ENCODE assay signal across 8 cellular contexts in genomic region chr6:27250955-27251671, GRCh38. TPM values are rescaled to one million over a fixed set of nuclear protein-coding genes. Genes with fewer than 3 reads are reported as not detected.
A peak's percentile ranks its signal among the peaks of the same experiment; 100 is the strongest.
DNase-seq lines count a peak whose midpoint lies in the region; ATAC-seq, FAIRE-seq and TF ChIP-seq lines count a peak whose summit lies in the region.

No MANE protein-coding gene starts in this region.

- peak in 2 of 4 donors; percentile 9 to 20 for TF ChIP-seq POLR2A in upper lobe of left lung (IDR thresholded peaks at IDR 0.05)

- H3K27ac ChIP-seq in pancreas (peak overlapping the region; percentile 79 to 96 (median 94)), upper lobe of left lung (peak overlapping the region; percentile 77 to 88 (median 84))

- ATAC-seq in HG03354 (IDR thresholded peaks at IDR 0.05; ENCODE audit: poor library complexity, severe bottlenecking, unreplicated experiment) (peak; percentile 60), pancreas (peak; percentile 91 to 97 (median 93)), upper lobe of left lung (ENCODE audit: low FRiP score in 2 of 2) (peak; percentile 85 to 96)

- DNase-seq in Ammon's horn (ENCODE audit: low spot score) (peak; percentile 53), GM19238 (ENCODE audit: insufficient read length, low spot score) (peak; percentile 33), NCI-H69 (lab: John Stamatoyannopoulos, UW) (peak; percentile 89), activated T-cell treated with anti-CD3 and anti-CD28 coated beads for 4 hours (peak; percentile 39), fibroblast of mammary gland (ENCODE audit: low read depth) (no peak), pancreas (peak; percentile 90 to 98 (median 97)), upper lobe of left lung (peak; percentile 88 to 92)

- H3K9me3 ChIP-seq in pancreas (no peaks in the 10 kb centered on the region), upper lobe of left lung (no peaks in the 10 kb centered on the region)

- H3K4me3 ChIP-seq in fibroblast of mammary gland (ENCODE audit: control insufficient read depth, low read depth, low read length) = peak overlapping the region; percentile 62
- H3K4me3 ChIP-seq in pancreas = peak overlapping the region; percentile 50 to 63 (median 59)
- peak overlapping the region; percentile 27 to 61 (median 58) for H3K4me3 ChIP-seq in upper lobe of left lung

- H3K4me1 ChIP-seq in pancreas (peaks cover 0 to 9% (median 0%) of the 10 kb centered on the region in 3 donors), upper lobe of left lung (peaks cover 8 to 19% (median 16%) of the 10 kb centered on the region in 4 donors)

- no peaks in the 10 kb centered on the region for H3K36me3 ChIP-seq in pancreas
- H3K36me3 ChIP-seq in upper lobe of left lung = no peaks in the 10 kb centered on the region

- no peak for FAIRE-seq in pancreas (lab: Jason Lieb, UNC)

- no peak for TF ChIP-seq CTCF in fibroblast of mammary gland (conservative IDR thresholded peaks at IDR 0.05; ENCODE audit: control insufficient read depth, insufficient read depth, low read depth, low read length)
- no peak for TF ChIP-seq CTCF in pancreas (IDR thresholded peaks at IDR 0.05)
- no peak for TF ChIP-seq CTCF in upper lobe of left lung (IDR thresholded peaks at IDR 0.05)

- intact Hi-C loops in pancreas (cut with DNase I) = no loop called here

- TF ChIP-seq EP300 in upper lobe of left lung (IDR thresholded peaks at IDR 0.05) = no peak

- 0 to 1% methylated on average over 41 to 48 of the region's 48 CpGs for WGBS in pancreas, 2 donors
- WGBS in upper lobe of left lung, 2 donors = 2 to 3% methylated on average over 28 to 47 of the region's 48 CpGs

- H3K27me3 ChIP-seq in pancreas (no peaks in the 10 kb centered on the region), upper lobe of left lung (peaks cover 0 to 16% (median 2%) of the 10 kb centered on the region in 4 donors)

RNA-seq across cellular contexts. Expression of gene PRSS16, which starts 3.6 kb away (rescaled TPM):
- 10 to 100 TPM; 14.0 to 30.1 (median 23.4) TPM for total RNA-seq in pancreas
- polyA plus RNA-seq in pancreas = 10 to 100 TPM; 15.5 to 17.6 TPM
- 10 to 100 TPM; 11.9 to 21.0 (median 14.6) TPM for total RNA-seq in upper lobe of left lung
